In genomic region chr19:1131718-1132552, GRCh38 we compare ENCODE assay signal across 8 cellular contexts. TPM values are rescaled to one million over a fixed set of nuclear protein-coding genes. Genes with fewer than 3 reads are reported as not detected.
DNase-seq lines count a peak whose midpoint lies in the region; TF ChIP-seq lines count a peak whose summit lies in the region.

No MANE protein-coding gene starts in this region.

- H3K27me3 Mint-ChIP-seq in H9 (ENCODE audit: low read depth), result no peaks in the 10 kb centered on the region

- peaks cover 0 to 16% (median 11%) of the 10 kb centered on the region in 3 experiments; a peak in 5 of 7 replicates for H3K36me3 Mint-ChIP-seq in H9 (ENCODE audit: insufficient read depth in 1 of 3, low read depth in 3 of 3)

- H2AFZ ChIP-seq in H9 (ENCODE audit: low read length), result no peak overlapping the region

- H3K36me3 ChIP-seq in esophagus muscularis mucosa, result peaks cover 0 to 36% (median 13%) of the 10 kb centered on the region in 4 donors

- H4K8ac ChIP-seq in H9 (replicated peaks; ENCODE audit: insufficient read length, low read depth, low read length), result no peak overlapping the region

- H3K4me3 ChIP-seq in esophagus muscularis mucosa, result peak overlapping the region; percentile 63 to 80 (median 69)

- H3K4ac ChIP-seq in H9 (ENCODE audit: low read depth, low read length), result no peak overlapping the region

- TF ChIP-seq EP300 in esophagus muscularis mucosa (IDR thresholded peaks at IDR 0.05), result peak; percentile 97

- no peaks in the 10 kb centered on the region for H3K79me1 ChIP-seq in H9 (ENCODE audit: insufficient read depth, low read depth, low read length, poor library complexity, severe bottlenecking)

- DNase-seq in ELF-1 (ENCODE audit: low read depth, low spot score) (peak; percentile 83), H9 (peak; percentile 73), NOMO-1 (lab: John Stamatoyannopoulos, UW; ENCODE audit: unreplicated experiment in 2 of 2) (peak; percentile 85 to 92), activated T-cell treated with anti-CD3 and anti-CD28 coated beads for 48 hours (ENCODE audit: low read depth) (peak; percentile 88), esophagus muscularis mucosa (ENCODE audit: extremely low spot score) (peak; percentile 98), myocyte (ENCODE audit: low read depth) (peak; percentile 73), DMS53 (lab: John Stamatoyannopoulos, UW) (no peak)
- peak; percentile 86 to 88 for DNase-seq in stimulated activated CD8-positive, alpha-beta memory T cell treated with anti-CD3 and anti-CD28 coated beads, Interleukin-7, amount 100 ng/mL, for 4 hours (ENCODE audit: low read depth in 2 of 2)

- H3K27me3 ChIP-seq in H9 (ENCODE audit: insufficient read depth, low read length), result no peaks in the 10 kb centered on the region
- no peaks in the 10 kb centered on the region for H3K27me3 ChIP-seq in esophagus muscularis mucosa

- H3K9ac ChIP-seq in H9 (ENCODE audit: extremely low read depth, insufficient read length, low read length), result no peak overlapping the region

- no peak overlapping the region for H3K23ac ChIP-seq in H9 (ENCODE audit: insufficient read length, low read depth, low read length)

- H2AK5ac ChIP-seq in H9 (ENCODE audit: insufficient read length, low read length), result no peak overlapping the region

- intact Hi-C loops in esophagus muscularis mucosa (cut with DNase I), result no loop called here

- peak overlapping the region; percentile 18 for H3K14ac ChIP-seq in H9 (ENCODE audit: insufficient read depth, low read length)

- no peak overlapping the region for H4K91ac ChIP-seq in H9 (ENCODE audit: insufficient read length, low read depth, low read length)

- no CpG with 5 or more reads among the region's 64 CpGs for WGBS in H9 (ENCODE audit: extremely low coverage, insufficient read length, low lambda C conversion rate)
- 4% methylated on average over 9 of the region's 64 CpGs for WGBS in esophagus muscularis mucosa

- no peaks in the 10 kb centered on the region; the same call in 1 of the 2 replicates for H3K79me2 ChIP-seq in H9 (ENCODE audit: insufficient read depth, low read length)

- H3K9me3 ChIP-seq in H9 (ENCODE audit: control insufficient read depth, low read depth, low read length) (no peaks in the 10 kb centered on the region), esophagus muscularis mucosa (no peaks in the 10 kb centered on the region)

- H3K4me1 Mint-ChIP-seq in H9, result peaks cover 4 to 10% of the 10 kb centered on the region in 2 experiments

- no peak overlapping the region for H4K5ac ChIP-seq in H9 (ENCODE audit: insufficient read length, low read depth, low read length)

- peak overlapping the region; percentile 4 for H3K18ac ChIP-seq in H9 (ENCODE audit: insufficient read length, low read depth, low read length)

- H2BK20ac ChIP-seq in H9 (ENCODE audit: low read depth, low read length, poor library complexity, severe bottlenecking), result no peak overlapping the region

- H3K56ac ChIP-seq in H9 (ENCODE audit: insufficient read length, low read depth, low read length), result no peak overlapping the region

- H3K4me3 Mint-ChIP-seq in H9, result peak overlapping the region; percentile 44 to 47; a peak in 3 of 5 replicates

- H3K4me2 ChIP-seq in H9 (ENCODE audit: insufficient read depth, insufficient read length, low read length), result peak overlapping the region; percentile 14

- no peak for TF ChIP-seq POLR2A in esophagus muscularis mucosa (IDR thresholded peaks at IDR 0.05; ENCODE audit: low read depth)

- H2BK12ac ChIP-seq in H9 (ENCODE audit: insufficient read length, low read depth, low read length), result no peak overlapping the region

- H2BK15ac ChIP-seq in H9 (ENCODE audit: low read depth, low read length), result no peak overlapping the region

- H3K4me1 ChIP-seq in H9 (ENCODE audit: insufficient read depth, low read length), result no peaks in the 10 kb centered on the region; the same call in 1 of the 2 replicates
- H3K4me1 ChIP-seq in esophagus muscularis mucosa, result peaks cover 58 to 95% (median 87%) of the 10 kb centered on the region in 4 donors

- no peaks in the 10 kb centered on the region for H3K9me3 Mint-ChIP-seq in H9

- no peak overlapping the region for H3K27ac Mint-ChIP-seq in H9

- no peak overlapping the region for H3T11ph ChIP-seq in H9 (ENCODE audit: low read length)

- no peak overlapping the region for H2BK5ac ChIP-seq in H9 (ENCODE audit: insufficient read length, low read length)

- no peaks in the 10 kb centered on the region for H4K20me1 ChIP-seq in H9 (ENCODE audit: control insufficient read depth, insufficient read depth, insufficient read length)

- TF ChIP-seq CTCF in H9 (conservative IDR thresholded peaks at IDR 0.05) (no peak; the same call in 2 of the 3 replicates), esophagus muscularis mucosa (IDR thresholded peaks at IDR 0.05) (peak; percentile 4 to 30 (median 7))

- no peak overlapping the region for H3K27ac ChIP-seq in H9 (ENCODE audit: insufficient read length, low read depth, low read length)
- H3K27ac ChIP-seq in esophagus muscularis mucosa (replicated peaks in 1 of 4), result peak overlapping the region; percentile 84 to 94 (median 85)

- H3K23me2 ChIP-seq in H9 (ENCODE audit: insufficient read length, low read depth, low read length, poor library complexity, severe bottlenecking), result no peaks in the 10 kb centered on the region

- no peak overlapping the region for H2BK120ac ChIP-seq in H9 (ENCODE audit: low read depth, low read length, poor library complexity, severe bottlenecking)

RNA-seq across cellular contexts. Expression of gene GPX4, which starts 28.1 kb away (rescaled TPM):
- 355 and 363 TPM in 2 replicates for total RNA-seq in H9 (2021)
- 100 to 1,000 TPM; 338 to 386 (median 375) TPM for total RNA-seq in esophagus muscularis mucosa
- total RNA-seq in myocyte, result 475 and 493 TPM in 2 replicates
- 625 TPM for polyA plus RNA-seq in myocyte (2012)

RNA-seq across cellular contexts. Expression of gene POLR2E, which starts 36.8 kb away (rescaled TPM):
- 261 and 272 TPM in 2 replicates for total RNA-seq in H9 (2021)
- total RNA-seq in esophagus muscularis mucosa, result 100 to 1,000 TPM in 3 of 4 donors, 10 to 100 TPM in 1; 96.8 to 198 (median 135) TPM
- 213 and 240 TPM in 2 replicates for total RNA-seq in myocyte
- 213 TPM for polyA plus RNA-seq in myocyte (2012)

RNA-seq across cellular contexts. Expression of gene SBNO2, which starts 42.1 kb away (rescaled TPM):
- total RNA-seq in H9 (2021) (41.3 and 46.3 TPM in 2 replicates), esophagus muscularis mucosa (100 to 1,000 TPM in 1 of 4 donors, 10 to 100 TPM in 3; 16.2 to 141 (median 30.5) TPM), myocyte (23.3 and 25.0 TPM in 2 replicates)
- polyA plus RNA-seq in myocyte (2012), result 22.5 TPM
